Comparison of ENCODE assay signal across 8 cellular contexts in the genomic region with DNA sequence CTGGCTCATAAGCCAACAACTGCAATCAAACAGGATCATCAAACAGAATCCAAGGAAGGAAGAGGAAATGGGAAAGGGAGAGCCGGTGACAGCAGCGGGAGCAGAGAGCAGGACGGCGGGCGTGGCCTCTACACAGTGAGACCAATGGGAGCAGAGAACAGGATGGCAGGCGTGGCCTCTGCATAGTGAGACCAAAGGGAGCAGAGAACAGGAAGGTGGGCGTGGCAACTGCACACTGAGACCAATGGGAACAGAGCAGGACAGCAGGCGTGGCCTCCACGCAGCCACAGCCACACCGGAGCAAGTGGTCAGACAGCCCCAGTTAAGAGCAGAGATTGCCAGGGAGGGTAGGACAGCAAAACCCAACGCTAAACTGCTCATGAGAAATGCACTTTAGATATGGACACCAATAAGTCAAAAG. TPM values are rescaled to one million over a fixed set of nuclear protein-coding genes. Genes with fewer than 3 reads are reported as not detected.
DNase-seq lines count a peak whose midpoint lies in the region; ATAC-seq and TF ChIP-seq lines count a peak whose summit lies in the region.

No MANE protein-coding gene starts in this region.

- H3K4me1 Mint-ChIP-seq in activated T-cell treated with anti-CD3 and anti-CD28 coated beads, Interleukin-2, amount 50 U/mL, for 72 hours (ENCODE audit: low read depth): peaks cover 15% of the 10 kb centered on the region

- TF ChIP-seq CTCF in omental fat pad (IDR thresholded peaks at IDR 0.05): no peak

- peaks cover 43% of the 10 kb centered on the region for H3K27me3 Mint-ChIP-seq in activated T-cell treated with anti-CD3 and anti-CD28 coated beads, Interleukin-2, amount 50 U/mL, for 72 hours (ENCODE audit: low read depth)

- H3K36me3 Mint-ChIP-seq in activated T-cell treated with anti-CD3 and anti-CD28 coated beads, Interleukin-2, amount 50 U/mL, for 72 hours (ENCODE audit: insufficient read depth in 2 of 2): no peaks in the 10 kb centered on the region

- ATAC-seq in HG02588 (IDR thresholded peaks at IDR 0.05; ENCODE audit: unreplicated experiment) (peak; percentile 55), omental fat pad (ENCODE audit: low FRiP score) (peak; percentile 96), GM19035 (IDR thresholded peaks at IDR 0.05; ENCODE audit: unreplicated experiment) (no peak), HG03135 (IDR thresholded peaks at IDR 0.05; ENCODE audit: unreplicated experiment) (no peak)
- peak; percentile 69 to 77 for ATAC-seq in activated T-cell treated with anti-CD3 and anti-CD28 coated beads, Interleukin-2, amount 50 U/mL, for 72 hours (replicated peaks in 1 of 2)

- DNase-seq in EH (ENCODE audit: low read depth): peak; percentile 98
- peak; percentile 97 for DNase-seq in NCI-H2171 (lab: John Stamatoyannopoulos, UW)
- peak; percentile 27 to 61 for DNase-seq in activated T-cell treated with anti-CD3 and anti-CD28 coated beads, Interleukin-2, amount 50 U/mL, for 72 hours
- DNase-seq in glomerular endothelial cell (ENCODE audit: extremely low read depth, low read depth, low spot score): peak; percentile 72
- peak; percentile 86 for DNase-seq in omental fat pad (ENCODE audit: low spot score)

- no peak overlapping the region for H3K27ac Mint-ChIP-seq in activated T-cell treated with anti-CD3 and anti-CD28 coated beads, Interleukin-2, amount 50 U/mL, for 72 hours

- peak overlapping the region in 1 of 2 donors; percentile 4 for H3K4me3 Mint-ChIP-seq in activated T-cell treated with anti-CD3 and anti-CD28 coated beads, Interleukin-2, amount 50 U/mL, for 72 hours

- no peaks in the 10 kb centered on the region for H3K9me3 Mint-ChIP-seq in activated T-cell treated with anti-CD3 and anti-CD28 coated beads, Interleukin-2, amount 50 U/mL, for 72 hours

RNA-seq across cellular contexts. Expression of gene LRCOL1, which starts 16.4 kb away (rescaled TPM):
- not detected for total RNA-seq in activated T-cell treated with anti-CD3 and anti-CD28 coated beads, Interleukin-2, amount 50 U/mL, for 72 hours
- total RNA-seq in glomerular endothelial cell (not detected in 2 replicates), omental fat pad (not detected)

RNA-seq across cellular contexts. Expression of gene P2RX2, which starts 24.6 kb away (rescaled TPM):
- total RNA-seq in activated T-cell treated with anti-CD3 and anti-CD28 coated beads, Interleukin-2, amount 50 U/mL, for 72 hours: not detected
- total RNA-seq in glomerular endothelial cell: not detected in 2 replicates
- total RNA-seq in omental fat pad: 1 to 10 TPM in 1 of 4 donors, under 1 TPM in 1, not detected in 2; 0.74 to 2.8 TPM

Comparison
In these comparisons a context has a peak if more than half of its experiments do, and no peak if none do; other contexts are left out.
1. DNase-seq: peak in every context shown above with its lines; median percentile 98 in EH; 97 in NCI-H2171; 86 in omental fat pad; 72 in glomerular endothelial cell; 44 in activated T-cell treated with anti-CD3 and anti-CD28 coated beads, Interleukin-2, amount 50 U/mL, for 72 hours.
2. ATAC-seq: peak in HG02588 (single experiment), activated T-cell treated with anti-CD3 and anti-CD28 coated beads, Interleukin-2, amount 50 U/mL, for 72 hours (2 of 2) and omental fat pad (single experiment); none in GM19035 (single experiment) and HG03135 (single experiment).